10 cellular contexts compared by ENCODE assay signal in the genomic region with DNA sequence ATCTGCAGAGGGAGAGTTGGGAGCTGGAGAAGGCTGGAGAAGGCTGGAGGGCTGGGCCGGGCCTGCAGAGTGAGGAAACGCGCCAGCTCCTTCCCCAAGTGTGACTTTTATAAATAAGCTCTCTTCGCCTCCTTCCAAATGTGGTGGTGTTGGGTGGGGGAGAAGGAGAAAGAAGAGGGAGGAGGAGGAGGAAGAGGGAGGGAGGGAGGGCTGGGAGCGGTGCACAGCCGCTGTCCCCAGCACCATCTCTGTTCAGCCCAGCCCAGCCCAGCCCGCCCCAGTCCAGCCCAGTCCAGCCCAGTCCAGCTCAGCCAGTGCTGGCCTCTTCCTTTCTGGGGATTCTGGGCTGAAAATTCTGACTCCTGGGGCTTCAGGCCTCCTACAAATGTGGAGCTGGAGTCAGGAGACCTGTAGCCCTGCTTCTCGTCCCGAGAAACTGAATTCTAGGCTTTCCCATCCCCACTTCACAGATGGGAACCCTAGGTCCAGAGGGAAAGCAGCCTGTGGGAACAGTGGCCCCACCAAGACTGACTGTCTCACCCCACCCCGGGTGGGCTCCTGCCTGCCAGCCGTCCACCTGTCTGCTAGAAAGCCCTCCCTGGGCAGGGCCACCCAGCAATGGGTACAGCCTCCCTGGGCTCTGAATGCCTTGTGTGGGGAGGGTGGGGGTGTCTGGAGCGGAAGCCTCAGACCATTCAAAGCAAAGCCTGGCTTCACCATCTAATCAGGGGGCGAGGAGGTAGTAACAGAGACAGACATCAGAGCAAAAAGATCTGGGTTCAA. TPM values are rescaled to one million over a fixed set of nuclear protein-coding genes. Genes with fewer than 3 reads are reported as not detected.
DNase-seq lines count a peak whose midpoint lies in the region; ATAC-seq, FAIRE-seq and TF ChIP-seq lines count a peak whose summit lies in the region.
"Had no signal": no experiment of that assay in that cellular context is flagged by ENCODE, and none has a peak within 500 bp of the region (broad histone marks: within the 10 kb centered on the region; RNA-seq: fewer than 3 reads in every experiment).

No MANE protein-coding gene starts in this region.

- H3K4me1 ChIP-seq in HepG2 (ENCODE audit: insufficient read depth, low read length) (peaks cover 47% of the 10 kb centered on the region), right lobe of liver (peaks cover 0 to 10% (median 4%) of the 10 kb centered on the region in 4 donors)

- TF ChIP-seq POLR2A in HepG2 (IDR thresholded peaks at IDR 0.05; ENCODE audit: insufficient read depth in 1 of 2, low read depth in 2 of 2, low read length in 2 of 2), result no peak
- TF ChIP-seq POLR2A in right lobe of liver (IDR thresholded peaks at IDR 0.05), result no peak

- CTCF ChIA-PET in HepG2 (lab: Yijun Ruan, JAX; ENCODE audit: low intra/inter-chr PET ratio, low total read pairs), result no interaction called here

- no peak overlapping the region for H3K4me3 ChIP-seq in HepG2 (replicated peaks in 1 of 3; ENCODE audit: insufficient read depth in 1 of 3, low read depth in 2 of 3, low read length in 3 of 3)
- H3K4me3 ChIP-seq in right lobe of liver, result no peak overlapping the region

- intact Hi-C loops in HepG2 (cut with micrococcal nuclease; ENCODE audit: unreplicated experiment), result loop anchor here (5.0 kb wide), 2 partner anchors 35 to 50 kb away; a partner anchor contains a TSS
- intact Hi-C loops in right lobe of liver (cut with DNase I), result no loop called here

- H3K27ac ChIP-seq in HepG2 (ENCODE audit: extremely low read length, insufficient read depth, low read length) (no peak overlapping the region), right lobe of liver (no peak overlapping the region)
- H3K27ac ChIP-seq: VCaP had no signal

- H3K9me3 ChIP-seq in HepG2 (ENCODE audit: low read length) (no peaks in the 10 kb centered on the region), right lobe of liver (no peaks in the 10 kb centered on the region)

- peak overlapping the region; percentile 86 for H3K4me3 Mint-ChIP-seq in activated naive CD8-positive, alpha-beta T cell treated with anti-CD3 and anti-CD28 coated beads, Interleukin-2, amount 10 ng/mL, durations not matched to agents 7 days and 5 days

- H3K9me3 Mint-ChIP-seq in activated naive CD8-positive, alpha-beta T cell treated with anti-CD3 and anti-CD28 coated beads, Interleukin-2, amount 10 ng/mL, durations not matched to agents 7 days and 5 days, result no peaks in the 10 kb centered on the region

- ATAC-seq in HepG2 (no peak), right lobe of liver (no peak), GM21515 (IDR thresholded peaks at IDR 0.05; ENCODE audit: unreplicated experiment) (no peak)
- ATAC-seq in activated naive CD8-positive, alpha-beta T cell treated with anti-CD3 and anti-CD28 coated beads, Interleukin-2, amount 10 ng/mL, durations not matched to agents 7 days and 5 days (ENCODE audit: low read depth), result peak; percentile 7

- H2AFZ ChIP-seq in HepG2 (ENCODE audit: low read length), result no peak overlapping the region

- no peaks in the 10 kb centered on the region for H3K36me3 Mint-ChIP-seq in activated naive CD8-positive, alpha-beta T cell treated with anti-CD3 and anti-CD28 coated beads, Interleukin-2, amount 10 ng/mL, durations not matched to agents 7 days and 5 days

- H3K36me3 ChIP-seq in HepG2 (replicated peaks in 1 of 2; ENCODE audit: control insufficient read depth in 1 of 2, insufficient read depth in 2 of 2, low read length in 2 of 2), result no peaks in the 10 kb centered on the region
- no peaks in the 10 kb centered on the region for H3K36me3 ChIP-seq in right lobe of liver

- no peak overlapping the region for H3K9ac ChIP-seq in HepG2 (ENCODE audit: insufficient read depth, low read depth, low read length)

- BruUV-seq in HepG2 (replicated peaks; lab: Mats Ljungman, UMichigan), result no TSS peak

- no peak for TF ChIP-seq RAD21 in HepG2 (CRISPR knock-in tag; IDR thresholded peaks at IDR 0.05)

- in situ Hi-C loops in HepG2 (cut with HindIII; ENCODE audit: extremely low pct_ligation_motif_present, low pct_unique_long_range_greater_than_20kb), result loop anchor here (5.0 kb wide), 1 partner anchor 110 kb away; no protein-coding TSS in a partner anchor

- TF ChIP-seq EP300 in HepG2 (IDR thresholded peaks at IDR 0.05; ENCODE audit: low read depth in 2 of 2, low read length in 2 of 2) (no peak), HepG2 (CRISPR knock-in tag; IDR thresholded peaks at IDR 0.05; ENCODE audit: borderline replicate concordance) (no peak)

- H3K27me3 Mint-ChIP-seq in activated naive CD8-positive, alpha-beta T cell treated with anti-CD3 and anti-CD28 coated beads, Interleukin-2, amount 10 ng/mL, durations not matched to agents 7 days and 5 days, result peaks cover 32% of the 10 kb centered on the region

- peaks cover 7% of the 10 kb centered on the region for H4K20me1 ChIP-seq in HepG2 (ENCODE audit: insufficient read depth, low read length)

- TF ChIP-seq CTCF in HepG2 (CRISPR knock-in tag; IDR thresholded peaks at IDR 0.05) (no peak), right lobe of liver (IDR thresholded peaks at IDR 0.05) (no peak)

- H3K4me2 ChIP-seq in HepG2 (ENCODE audit: low read depth, low read length), result 0 out of 2 replicates have a peak overlapping the region, but pooled peaks have one; percentile 51

- peak overlapping the region; percentile 78 for H3K27ac Mint-ChIP-seq in activated naive CD8-positive, alpha-beta T cell treated with anti-CD3 and anti-CD28 coated beads, Interleukin-2, amount 10 ng/mL, durations not matched to agents 7 days and 5 days

- no peaks in the 10 kb centered on the region for H3K79me2 ChIP-seq in HepG2 (ENCODE audit: insufficient read depth, low read length)

- no peak for FAIRE-seq in HepG2 (lab: Jason Lieb, UNC)

- H3K27me3 ChIP-seq in HepG2 (ENCODE audit: control insufficient read depth in 1 of 2, insufficient read depth in 2 of 2, low read length in 2 of 2), result peaks cover 0 to 1% of the 10 kb centered on the region in 2 experiments; a peak in 1 of 5 replicates
- H3K27me3 ChIP-seq in right lobe of liver, result no peaks in the 10 kb centered on the region

- no peak for DNase-seq in HepG2 (ENCODE audit: low spot score)
- no peak for DNase-seq in right lobe of liver
- DNase-seq in activated naive CD8-positive, alpha-beta T cell treated with anti-CD3 and anti-CD28 coated beads, Interleukin-2, amount 10 ng/mL, durations not matched to agents 7 days and 5 days, result no peak
- peak; percentile 52 for DNase-seq in iris pigment epithelial cell (ENCODE audit: low read depth)
- DNase-seq in ureter (ENCODE audit: low spot score), result no peak
- DNase-seq in NCI-H345 (lab: John Stamatoyannopoulos, UW), result no peak
- DNase-seq in NCI-H2029 treated with DMSO at 0.1 percent for 48 hours (lab: John Stamatoyannopoulos, UW), result no peak
- DNase-seq: DMS79 had no signal

- POLR2A ChIA-PET in HepG2 (lab: Yijun Ruan, JAX), result interaction anchor here (0.6 to 2.1 kb wide), 5 partner anchors 17 to 110 kb away, joined by 3 to 12 read pairs (median 3); no protein-coding TSS in a partner anchor
- POLR2A ChIA-PET in activated naive CD8-positive, alpha-beta T cell treated with anti-CD3 and anti-CD28 coated beads, Interleukin-2, amount 10 ng/mL, durations not matched to agents 7 days and 5 days (lab: Charles Lee), result interaction anchor here (1.0 to 1.5 kb wide), 3 partner anchors 11 to 33 kb away, joined by 4 to 7 read pairs (median 7); a partner anchor contains a TSS

- 96% methylated on average over 8 of the region's 13 CpGs for WGBS in HepG2 (ENCODE audit: low lambda C conversion rate)
- 67% methylated on average over 6 of the region's 13 CpGs for WGBS in right lobe of liver (ENCODE audit: insufficient coverage, low coverage, low lambda C conversion rate, missing lambda C conversion rate)

- peaks cover 37% of the 10 kb centered on the region for H3K4me1 Mint-ChIP-seq in activated naive CD8-positive, alpha-beta T cell treated with anti-CD3 and anti-CD28 coated beads, Interleukin-2, amount 10 ng/mL, durations not matched to agents 7 days and 5 days

RNA-seq across cellular contexts. Expression of a gene that starts 2.3 kb away (rescaled TPM):
- 2.9 and 6.1 TPM in 2 replicates for total RNA-seq in HepG2 (2016; rRNA removed; fragmentation: Illumina TruSeq; extraction: Trizol)
- 1.3 and 1.8 TPM in 2 replicates for total RNA-seq in HepG2 (2016; cell fraction: cytosol; rRNA removed; fragmentation: Illumina TruSeq; extraction: Trizol; ENCODE audit: low read depth)
- 3.3 and 5.7 TPM in 2 replicates for total RNA-seq in HepG2 (2016; cell fraction: insoluble cytoplasmic fraction; rRNA removed; fragmentation: Illumina TruSeq; extraction: Trizol)
- 2.4 and 4.1 TPM in 2 replicates for total RNA-seq in HepG2 (2016; cell fraction: membrane; rRNA removed; fragmentation: Illumina TruSeq; extraction: Trizol)
- 6.6 and 10.3 TPM in 2 replicates for total RNA-seq in HepG2 (2016; cell fraction: nucleus; rRNA removed; fragmentation: Illumina TruSeq; extraction: Trizol)
- polyA plus RNA-seq in HepG2 (2011; rRNA removed), result 12.2 and 14.8 TPM in 2 replicates
- 5.3 and 6.0 TPM in 2 replicates for polyA plus RNA-seq in HepG2 (2011; cell fraction: cytosol; rRNA removed)
- polyA plus RNA-seq in HepG2 (2011; cell fraction: nucleus; rRNA removed), result 75.2 and 75.4 TPM in 2 replicates
- polyA plus RNA-seq in HepG2 (2012), result 8.5 and 18.8 TPM in 2 replicates
- 0.94 and 1.4 TPM in 2 replicates for polyA plus RNA-seq in HepG2 (2016; cell fraction: cytosol; fragmentation: Illumina TruSeq; extraction: Trizol; ENCODE audit: low read depth)
- polyA plus RNA-seq in HepG2 (2016; cell fraction: insoluble cytoplasmic fraction; fragmentation: Illumina TruSeq; extraction: Trizol; ENCODE audit: low read depth), result 3.1 and 4.5 TPM in 2 replicates
- 2.3 and 2.5 TPM in 2 replicates for polyA plus RNA-seq in HepG2 (2016; cell fraction: membrane; fragmentation: Illumina TruSeq; extraction: Trizol; ENCODE audit: low read depth)
- 26.8 and 37.4 TPM in 2 replicates for polyA plus RNA-seq in HepG2 (2016; cell fraction: nucleus; fragmentation: Illumina TruSeq; extraction: Trizol; ENCODE audit: insufficient read depth, low read depth)
- 5.2 and 10.7 TPM in 2 replicates for polyA minus RNA-seq in HepG2 (2011; rRNA and poly(A)+ RNA removed; ENCODE audit: low replicate concordance)
- 1.7 and 3.1 TPM in 2 replicates for polyA minus RNA-seq in HepG2 (2011; cell fraction: cytosol; rRNA and poly(A)+ RNA removed)
- 12.8 and 13.4 TPM in 2 replicates for polyA minus RNA-seq in HepG2 (2011; cell fraction: nucleus; rRNA and poly(A)+ RNA removed)
- total RNA-seq in right lobe of liver, result 1 to 10 TPM; 1.4 to 2.8 (median 1.9) TPM
- total RNA-seq in activated naive CD8-positive, alpha-beta T cell treated with anti-CD3 and anti-CD28 coated beads, Interleukin-2, amount 10 ng/mL, durations not matched to agents 7 days and 5 days, result 1 to 10 TPM; 8.0 to 9.9 TPM
- 8.4 TPM for total RNA-seq in ureter

RNA-seq across cellular contexts. Expression of a gene that starts 21.4 kb away (rescaled TPM):
- total RNA-seq in HepG2 (2016; rRNA removed; fragmentation: Illumina TruSeq; extraction: Trizol), result 6.4 and 7.0 TPM in 2 replicates
- 2.5 and 2.8 TPM in 2 replicates for total RNA-seq in HepG2 (2016; cell fraction: cytosol; rRNA removed; fragmentation: Illumina TruSeq; extraction: Trizol; ENCODE audit: low read depth)
- 6.2 and 6.4 TPM in 2 replicates for total RNA-seq in HepG2 (2016; cell fraction: insoluble cytoplasmic fraction; rRNA removed; fragmentation: Illumina TruSeq; extraction: Trizol)
- 3.3 and 3.6 TPM in 2 replicates for total RNA-seq in HepG2 (2016; cell fraction: membrane; rRNA removed; fragmentation: Illumina TruSeq; extraction: Trizol)
- total RNA-seq in HepG2 (2016; cell fraction: nucleus; rRNA removed; fragmentation: Illumina TruSeq; extraction: Trizol), result 4.1 and 4.7 TPM in 2 replicates
- 7.1 and 8.1 TPM in 2 replicates for polyA plus RNA-seq in HepG2 (2011; rRNA removed)
- polyA plus RNA-seq in HepG2 (2011; cell fraction: cytosol; rRNA removed), result 3.7 and 7.1 TPM in 2 replicates
- polyA plus RNA-seq in HepG2 (2011; cell fraction: nucleus; rRNA removed), result 10.5 and 11.1 TPM in 2 replicates
- polyA plus RNA-seq in HepG2 (2012), result 2.0 and 3.1 TPM in 2 replicates
- polyA plus RNA-seq in HepG2 (2016; cell fraction: cytosol; fragmentation: Illumina TruSeq; extraction: Trizol; ENCODE audit: low read depth), result 1.7 and 1.9 TPM in 2 replicates
- 7.3 and 7.9 TPM in 2 replicates for polyA plus RNA-seq in HepG2 (2016; cell fraction: insoluble cytoplasmic fraction; fragmentation: Illumina TruSeq; extraction: Trizol; ENCODE audit: low read depth)
- polyA plus RNA-seq in HepG2 (2016; cell fraction: membrane; fragmentation: Illumina TruSeq; extraction: Trizol; ENCODE audit: low read depth), result 1.8 and 2.3 TPM in 2 replicates
- 8.1 and 14.0 TPM in 2 replicates for polyA plus RNA-seq in HepG2 (2016; cell fraction: nucleus; fragmentation: Illumina TruSeq; extraction: Trizol; ENCODE audit: insufficient read depth, low read depth)
- 8.6 and 26.6 TPM in 2 replicates for polyA minus RNA-seq in HepG2 (2011; rRNA and poly(A)+ RNA removed; ENCODE audit: low replicate concordance)
- 0.89 and 2.6 TPM in 2 replicates for polyA minus RNA-seq in HepG2 (2011; cell fraction: cytosol; rRNA and poly(A)+ RNA removed)
- 6.2 and 11.3 TPM in 2 replicates for polyA minus RNA-seq in HepG2 (2011; cell fraction: nucleus; rRNA and poly(A)+ RNA removed)
- total RNA-seq in right lobe of liver, result 1 to 10 TPM; 5.6 to 8.4 (median 7.0) TPM
- 10 to 100 TPM; 23.4 to 24.7 TPM for total RNA-seq in activated naive CD8-positive, alpha-beta T cell treated with anti-CD3 and anti-CD28 coated beads, Interleukin-2, amount 10 ng/mL, durations not matched to agents 7 days and 5 days
- total RNA-seq in ureter, result 47.7 TPM

RNA-seq across cellular contexts. Expression of a gene that starts 33.8 kb away (rescaled TPM):
- total RNA-seq in HepG2 (2016; rRNA removed; fragmentation: Illumina TruSeq; extraction: Trizol) (37.5 and 47.5 TPM in 2 replicates), right lobe of liver (10 to 100 TPM; 24.1 to 35.0 (median 29.2) TPM), ureter (69.6 TPM)
- 25.0 and 27.0 TPM in 2 replicates for total RNA-seq in HepG2 (2016; cell fraction: cytosol; rRNA removed; fragmentation: Illumina TruSeq; extraction: Trizol; ENCODE audit: low read depth)
- 37.7 and 52.7 TPM in 2 replicates for total RNA-seq in HepG2 (2016; cell fraction: insoluble cytoplasmic fraction; rRNA removed; fragmentation: Illumina TruSeq; extraction: Trizol)
- total RNA-seq in HepG2 (2016; cell fraction: membrane; rRNA removed; fragmentation: Illumina TruSeq; extraction: Trizol), result 22.7 and 27.6 TPM in 2 replicates
- 36.5 and 38.0 TPM in 2 replicates for total RNA-seq in HepG2 (2016; cell fraction: nucleus; rRNA removed; fragmentation: Illumina TruSeq; extraction: Trizol)
- 50.3 and 54.5 TPM in 2 replicates for polyA plus RNA-seq in HepG2 (2011; rRNA removed)
- polyA plus RNA-seq in HepG2 (2011; cell fraction: cytosol; rRNA removed), result 57.5 and 59.3 TPM in 2 replicates
- polyA plus RNA-seq in HepG2 (2011; cell fraction: nucleus; rRNA removed), result 61.1 and 71.4 TPM in 2 replicates
- polyA plus RNA-seq in HepG2 (2012), result 39.8 and 49.3 TPM in 2 replicates
- polyA plus RNA-seq in HepG2 (2016; cell fraction: cytosol; fragmentation: Illumina TruSeq; extraction: Trizol; ENCODE audit: low read depth), result 23.2 and 24.2 TPM in 2 replicates
- 54.9 and 56.3 TPM in 2 replicates for polyA plus RNA-seq in HepG2 (2016; cell fraction: insoluble cytoplasmic fraction; fragmentation: Illumina TruSeq; extraction: Trizol; ENCODE audit: low read depth)
- 27.2 and 30.8 TPM in 2 replicates for polyA plus RNA-seq in HepG2 (2016; cell fraction: membrane; fragmentation: Illumina TruSeq; extraction: Trizol; ENCODE audit: low read depth)
- 97.8 and 98.1 TPM in 2 replicates for polyA plus RNA-seq in HepG2 (2016; cell fraction: nucleus; fragmentation: Illumina TruSeq; extraction: Trizol; ENCODE audit: insufficient read depth, low read depth)
- polyA minus RNA-seq in HepG2 (2011; rRNA and poly(A)+ RNA removed; ENCODE audit: low replicate concordance), result 20.0 and 77.8 TPM in 2 replicates
- polyA minus RNA-seq in HepG2 (2011; cell fraction: cytosol; rRNA and poly(A)+ RNA removed), result 9.4 and 16.6 TPM in 2 replicates
- polyA minus RNA-seq in HepG2 (2011; cell fraction: nucleus; rRNA and poly(A)+ RNA removed), result 14.7 and 15.2 TPM in 2 replicates
- 10 to 100 TPM; 58.7 to 64.1 TPM for total RNA-seq in activated naive CD8-positive, alpha-beta T cell treated with anti-CD3 and anti-CD28 coated beads, Interleukin-2, amount 10 ng/mL, durations not matched to agents 7 days and 5 days

RNA-seq across cellular contexts. Expression of a gene that starts 34.0 kb away (rescaled TPM):
- 3.0 and 3.3 TPM in 2 replicates for total RNA-seq in HepG2 (2016; rRNA removed; fragmentation: Illumina TruSeq; extraction: Trizol)
- total RNA-seq in HepG2 (2016; cell fraction: cytosol; rRNA removed; fragmentation: Illumina TruSeq; extraction: Trizol; ENCODE audit: low read depth), result 1.3 TPM in 2 replicates
- 2.7 and 3.2 TPM in 2 replicates for total RNA-seq in HepG2 (2016; cell fraction: insoluble cytoplasmic fraction; rRNA removed; fragmentation: Illumina TruSeq; extraction: Trizol)
- 2.5 and 2.7 TPM in 2 replicates for total RNA-seq in HepG2 (2016; cell fraction: membrane; rRNA removed; fragmentation: Illumina TruSeq; extraction: Trizol)
- 2.6 and 2.8 TPM in 2 replicates for total RNA-seq in HepG2 (2016; cell fraction: nucleus; rRNA removed; fragmentation: Illumina TruSeq; extraction: Trizol)
- 3.5 and 3.8 TPM in 2 replicates for polyA plus RNA-seq in HepG2 (2011; rRNA removed)
- polyA plus RNA-seq in HepG2 (2011; cell fraction: cytosol; rRNA removed), result 3.7 and 5.6 TPM in 2 replicates
- polyA plus RNA-seq in HepG2 (2011; cell fraction: nucleus; rRNA removed), result 3.5 and 4.4 TPM in 2 replicates
- 2.0 and 4.5 TPM in 2 replicates for polyA plus RNA-seq in HepG2 (2012)
- 1.9 and 2.1 TPM in 2 replicates for polyA plus RNA-seq in HepG2 (2016; cell fraction: cytosol; fragmentation: Illumina TruSeq; extraction: Trizol; ENCODE audit: low read depth)
- 7.7 and 7.8 TPM in 2 replicates for polyA plus RNA-seq in HepG2 (2016; cell fraction: insoluble cytoplasmic fraction; fragmentation: Illumina TruSeq; extraction: Trizol; ENCODE audit: low read depth)
- polyA plus RNA-seq in HepG2 (2016; cell fraction: membrane; fragmentation: Illumina TruSeq; extraction: Trizol; ENCODE audit: low read depth), result 3.1 and 3.6 TPM in 2 replicates
- 5.6 and 6.4 TPM in 2 replicates for polyA plus RNA-seq in HepG2 (2016; cell fraction: nucleus; fragmentation: Illumina TruSeq; extraction: Trizol; ENCODE audit: insufficient read depth, low read depth)
- polyA minus RNA-seq in HepG2 (2011; rRNA and poly(A)+ RNA removed; ENCODE audit: low replicate concordance), result 8.4 and 10.1 TPM in 2 replicates
- 2.0 and 3.3 TPM in 2 replicates for polyA minus RNA-seq in HepG2 (2011; cell fraction: cytosol; rRNA and poly(A)+ RNA removed)
- polyA minus RNA-seq in HepG2 (2011; cell fraction: nucleus; rRNA and poly(A)+ RNA removed), result 7.7 and 9.3 TPM in 2 replicates
- 1 to 10 TPM; 5.4 to 8.8 (median 7.0) TPM for total RNA-seq in right lobe of liver
- total RNA-seq in activated naive CD8-positive, alpha-beta T cell treated with anti-CD3 and anti-CD28 coated beads, Interleukin-2, amount 10 ng/mL, durations not matched to agents 7 days and 5 days, result 10 to 100 TPM; 10.0 to 10.7 TPM
- 16.5 TPM for total RNA-seq in ureter

RNA-seq across cellular contexts. Expression of a gene that starts 49.6 kb away (rescaled TPM):
- total RNA-seq in HepG2 (2016; rRNA removed; fragmentation: Illumina TruSeq; extraction: Trizol), result 4.9 and 6.3 TPM in 2 replicates
- total RNA-seq in HepG2 (2016; cell fraction: cytosol; rRNA removed; fragmentation: Illumina TruSeq; extraction: Trizol; ENCODE audit: low read depth), result 7.4 and 7.8 TPM in 2 replicates
- total RNA-seq in HepG2 (2016; cell fraction: insoluble cytoplasmic fraction; rRNA removed; fragmentation: Illumina TruSeq; extraction: Trizol), result 5.1 and 6.3 TPM in 2 replicates
- 11.3 and 11.5 TPM in 2 replicates for total RNA-seq in HepG2 (2016; cell fraction: membrane; rRNA removed; fragmentation: Illumina TruSeq; extraction: Trizol)
- 3.3 and 3.9 TPM in 2 replicates for total RNA-seq in HepG2 (2016; cell fraction: nucleus; rRNA removed; fragmentation: Illumina TruSeq; extraction: Trizol)
- 3.8 and 5.7 TPM in 2 replicates for polyA plus RNA-seq in HepG2 (2011; rRNA removed)
- polyA plus RNA-seq in HepG2 (2011; cell fraction: cytosol; rRNA removed), result 3.8 and 5.1 TPM in 2 replicates
- polyA plus RNA-seq in HepG2 (2011; cell fraction: nucleus; rRNA removed), result 11.9 and 15.2 TPM in 2 replicates
- 5.1 and 5.6 TPM in 2 replicates for polyA plus RNA-seq in HepG2 (2012)
- 5.8 and 6.7 TPM in 2 replicates for polyA plus RNA-seq in HepG2 (2016; cell fraction: cytosol; fragmentation: Illumina TruSeq; extraction: Trizol; ENCODE audit: low read depth)
- polyA plus RNA-seq in HepG2 (2016; cell fraction: insoluble cytoplasmic fraction; fragmentation: Illumina TruSeq; extraction: Trizol; ENCODE audit: low read depth), result 4.4 and 4.5 TPM in 2 replicates
- polyA plus RNA-seq in HepG2 (2016; cell fraction: membrane; fragmentation: Illumina TruSeq; extraction: Trizol; ENCODE audit: low read depth), result 7.2 and 7.6 TPM in 2 replicates
- polyA plus RNA-seq in HepG2 (2016; cell fraction: nucleus; fragmentation: Illumina TruSeq; extraction: Trizol; ENCODE audit: insufficient read depth, low read depth), result 8.1 and 8.8 TPM in 2 replicates
- polyA minus RNA-seq in HepG2 (2011; rRNA and poly(A)+ RNA removed; ENCODE audit: low replicate concordance), result 0.37 and 3.2 TPM in 2 replicates
- 2.4 and 2.6 TPM in 2 replicates for polyA minus RNA-seq in HepG2 (2011; cell fraction: cytosol; rRNA and poly(A)+ RNA removed)
- polyA minus RNA-seq in HepG2 (2011; cell fraction: nucleus; rRNA and poly(A)+ RNA removed), result 0.90 and 1.5 TPM in 2 replicates
- total RNA-seq in right lobe of liver, result 1 to 10 TPM; 1.2 to 3.0 (median 2.2) TPM
- under 1 TPM; 0.45 to 0.86 TPM for total RNA-seq in activated naive CD8-positive, alpha-beta T cell treated with anti-CD3 and anti-CD28 coated beads, Interleukin-2, amount 10 ng/mL, durations not matched to agents 7 days and 5 days
- total RNA-seq in ureter, result 0.86 TPM
